In the genomic region with DNA sequence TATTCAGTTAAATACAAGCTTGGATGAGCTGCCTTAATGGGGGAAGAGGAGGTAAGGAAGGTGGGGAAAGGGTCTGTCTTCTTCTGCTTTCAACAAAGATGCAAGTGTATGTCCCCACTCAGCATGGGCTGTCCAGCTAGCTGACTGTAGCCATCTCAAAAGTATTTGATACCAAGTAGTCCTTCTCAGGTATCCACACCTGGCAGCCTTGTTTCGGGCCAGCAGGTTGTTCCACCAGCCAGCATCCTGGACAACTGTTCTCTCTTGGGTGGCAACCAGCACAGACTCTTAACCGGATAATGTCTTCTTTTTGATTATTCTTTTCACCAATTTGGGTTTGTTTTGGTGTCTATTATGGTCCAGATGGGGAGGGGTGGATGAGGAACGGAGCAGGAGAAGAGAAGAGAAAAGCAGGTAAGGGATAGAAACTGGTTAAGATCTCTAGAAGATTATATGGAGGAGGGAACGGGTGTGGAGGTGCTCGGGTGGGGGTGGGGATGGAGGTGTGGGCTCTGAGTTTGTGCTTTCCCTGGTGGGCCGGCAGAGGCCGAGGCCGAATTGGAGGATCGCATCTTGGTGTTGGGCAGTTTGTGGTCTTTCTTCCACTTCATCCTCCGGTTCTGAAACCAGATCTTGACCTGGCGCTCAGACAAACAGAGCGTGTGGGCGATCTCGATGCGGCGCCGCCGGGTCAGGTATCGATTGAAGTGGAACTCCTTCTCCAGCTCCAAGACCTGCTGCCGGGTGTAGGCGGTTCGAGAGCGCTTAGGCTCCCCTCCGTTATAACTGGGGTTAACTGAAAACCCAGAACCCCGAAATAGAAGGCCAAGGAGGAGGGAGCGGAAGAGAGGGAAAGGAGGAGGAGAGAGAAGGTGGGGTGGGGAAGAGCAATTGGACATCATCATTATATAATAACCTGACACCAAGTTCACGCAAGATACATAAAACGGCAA, we compare ENCODE assay signal across 1 cellular context.
TF ChIP-seq lines count a peak whose summit lies in the region.

No MANE protein-coding gene starts in this region.

TF ChIP-seq in HEK293, 187 proteins besides CTCF, POLR2A, EP300 and RAD21 (continued from another document and continues in another):
- TF ChIP-seq, protein P1, sequence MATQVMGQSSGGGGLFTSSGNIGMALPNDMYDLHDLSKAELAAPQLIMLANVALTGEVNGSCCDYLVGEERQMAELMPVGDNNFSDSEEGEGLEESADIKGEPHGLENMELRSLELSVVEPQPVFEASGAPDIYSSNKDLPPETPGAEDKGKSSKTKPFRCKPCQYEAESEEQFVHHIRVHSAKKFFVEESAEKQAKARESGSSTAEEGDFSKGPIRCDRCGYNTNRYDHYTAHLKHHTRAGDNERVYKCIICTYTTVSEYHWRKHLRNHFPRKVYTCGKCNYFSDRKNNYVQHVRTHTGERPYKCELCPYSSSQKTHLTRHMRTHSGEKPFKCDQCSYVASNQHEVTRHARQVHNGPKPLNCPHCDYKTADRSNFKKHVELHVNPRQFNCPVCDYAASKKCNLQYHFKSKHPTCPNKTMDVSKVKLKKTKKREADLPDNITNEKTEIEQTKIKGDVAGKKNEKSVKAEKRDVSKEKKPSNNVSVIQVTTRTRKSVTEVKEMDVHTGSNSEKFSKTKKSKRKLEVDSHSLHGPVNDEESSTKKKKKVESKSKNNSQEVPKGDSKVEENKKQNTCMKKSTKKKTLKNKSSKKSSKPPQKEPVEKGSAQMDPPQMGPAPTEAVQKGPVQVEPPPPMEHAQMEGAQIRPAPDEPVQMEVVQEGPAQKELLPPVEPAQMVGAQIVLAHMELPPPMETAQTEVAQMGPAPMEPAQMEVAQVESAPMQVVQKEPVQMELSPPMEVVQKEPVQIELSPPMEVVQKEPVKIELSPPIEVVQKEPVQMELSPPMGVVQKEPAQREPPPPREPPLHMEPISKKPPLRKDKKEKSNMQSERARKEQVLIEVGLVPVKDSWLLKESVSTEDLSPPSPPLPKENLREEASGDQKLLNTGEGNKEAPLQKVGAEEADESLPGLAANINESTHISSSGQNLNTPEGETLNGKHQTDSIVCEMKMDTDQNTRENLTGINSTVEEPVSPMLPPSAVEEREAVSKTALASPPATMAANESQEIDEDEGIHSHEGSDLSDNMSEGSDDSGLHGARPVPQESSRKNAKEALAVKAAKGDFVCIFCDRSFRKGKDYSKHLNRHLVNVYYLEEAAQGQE (tag by site-specific recombination; IDR thresholded peaks at IDR 0.05): peak; percentile 19; the same call in 1 of the 2 replicates
- TF ChIP-seq, protein P2, sequence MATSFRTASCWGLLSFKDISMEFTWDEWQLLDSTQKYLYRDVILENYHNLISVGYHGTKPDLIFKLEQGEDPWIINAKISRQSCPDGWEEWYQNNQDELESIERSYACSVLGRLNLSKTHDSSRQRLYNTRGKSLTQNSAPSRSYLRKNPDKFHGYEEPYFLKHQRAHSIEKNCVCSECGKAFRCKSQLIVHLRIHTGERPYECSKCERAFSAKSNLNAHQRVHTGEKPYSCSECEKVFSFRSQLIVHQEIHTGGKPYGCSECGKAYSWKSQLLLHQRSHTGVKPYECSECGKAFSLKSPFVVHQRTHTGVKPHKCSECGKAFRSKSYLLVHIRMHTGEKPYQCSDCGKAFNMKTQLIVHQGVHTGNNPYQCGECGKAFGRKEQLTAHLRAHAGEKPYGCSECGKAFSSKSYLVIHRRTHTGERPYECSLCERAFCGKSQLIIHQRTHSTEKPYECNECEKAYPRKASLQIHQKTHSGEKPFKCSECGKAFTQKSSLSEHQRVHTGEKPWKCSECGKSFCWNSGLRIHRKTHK (tag by site-specific recombination; IDR thresholded peaks at IDR 0.05): no peak
- TF ChIP-seq ZNF777 (tag by site-specific recombination; IDR thresholded peaks at IDR 0.05; ENCODE audit: borderline replicate concordance) (no peak), ZNF274 (IDR thresholded peaks at IDR 0.05; ENCODE audit: low read length) (no peak), ZNF274 (tag by site-specific recombination; IDR thresholded peaks at IDR 0.05; ENCODE audit: borderline replicate concordance) (no peak), ZNF292 (tag by site-specific recombination; IDR thresholded peaks at IDR 0.05; ENCODE audit: borderline replicate concordance, low read depth) (no peak), ZBTB1 (tag by site-specific recombination; IDR thresholded peaks at IDR 0.05) (no peak), HIC1 (tag by site-specific recombination; IDR thresholded peaks at IDR 0.05) (no peak), ZNF514 (tag by site-specific recombination; IDR thresholded peaks at IDR 0.05) (no peak), ZNF366 (tag by site-specific recombination; conservative IDR thresholded peaks at IDR 0.05) (peak; percentile 68; the same call in 1 of the 2 replicates), ZNF692 (tag by site-specific recombination; IDR thresholded peaks at IDR 0.05) (no peak), ZNF140 (tag by site-specific recombination; IDR thresholded peaks at IDR 0.05) (no peak), ZNF175 (tag by site-specific recombination; IDR thresholded peaks at IDR 0.05) (no peak), EGR2 (tag by site-specific recombination; IDR thresholded peaks at IDR 0.05; ENCODE audit: low read depth) (peak; percentile 75), ZNF48 (tag by site-specific recombination; IDR thresholded peaks at IDR 0.05) (no peak), ZNF596 (tag by site-specific recombination; IDR thresholded peaks at IDR 0.05) (no peak), ZNF530 (tag by site-specific recombination; IDR thresholded peaks at IDR 0.05; ENCODE audit: low read depth) (0 out of 2 replicates have a peak, but pooled peaks have one; percentile 20), ZNF610 (tag by site-specific recombination; IDR thresholded peaks at IDR 0.05; ENCODE audit: borderline replicate concordance) (no peak), ZSCAN16 (tag by site-specific recombination; IDR thresholded peaks at IDR 0.05) (no peak), ZBTB20 (tag by site-specific recombination; IDR thresholded peaks at IDR 0.05) (no peak; the same call in 1 of the 2 replicates), ZNF133 (tag by site-specific recombination; IDR thresholded peaks at IDR 0.05) (no peak), ZBTB10 (tag by site-specific recombination; IDR thresholded peaks at IDR 0.05) (no peak), ZNF2 (tag by site-specific recombination; IDR thresholded peaks at IDR 0.05) (no peak), KLF1 (tag by site-specific recombination; IDR thresholded peaks at IDR 0.05) (no peak), ZBTB17 (tag by site-specific recombination; IDR thresholded peaks at IDR 0.05) (peak; percentile 43; the same call in 1 of the 2 replicates), ZEB2 (tag by site-specific recombination; IDR thresholded peaks at IDR 0.05) (no peak), ZNF76 (tag by site-specific recombination; IDR thresholded peaks at IDR 0.05; ENCODE audit: borderline replicate concordance, low read depth) (no peak), ZNF121 (tag by site-specific recombination; IDR thresholded peaks at IDR 0.05) (no peak), ATF2 (tag by site-specific recombination; IDR thresholded peaks at IDR 0.05; ENCODE audit: low read depth) (no peak), OSR2 (tag by site-specific recombination; IDR thresholded peaks at IDR 0.05) (no peak), ZXDB (tag by site-specific recombination; IDR thresholded peaks at IDR 0.05) (no peak), ZNF707 (tag by site-specific recombination; IDR thresholded peaks at IDR 0.05) (no peak), ZNF114 (tag by site-specific recombination; IDR thresholded peaks at IDR 0.05) (no peak), HOXA7 (CRISPR knock-in tag; IDR thresholded peaks at IDR 0.05; ENCODE audit: borderline replicate concordance) (no peak), ZNF555 (tag by site-specific recombination; conservative IDR thresholded peaks at IDR 0.05) (no peak), RBAK (tag by site-specific recombination; IDR thresholded peaks at IDR 0.05) (no peak), ZFP41 (tag by site-specific recombination; IDR thresholded peaks at IDR 0.05; ENCODE audit: borderline replicate concordance) (no peak)
- TF ChIP-seq, protein P3, sequence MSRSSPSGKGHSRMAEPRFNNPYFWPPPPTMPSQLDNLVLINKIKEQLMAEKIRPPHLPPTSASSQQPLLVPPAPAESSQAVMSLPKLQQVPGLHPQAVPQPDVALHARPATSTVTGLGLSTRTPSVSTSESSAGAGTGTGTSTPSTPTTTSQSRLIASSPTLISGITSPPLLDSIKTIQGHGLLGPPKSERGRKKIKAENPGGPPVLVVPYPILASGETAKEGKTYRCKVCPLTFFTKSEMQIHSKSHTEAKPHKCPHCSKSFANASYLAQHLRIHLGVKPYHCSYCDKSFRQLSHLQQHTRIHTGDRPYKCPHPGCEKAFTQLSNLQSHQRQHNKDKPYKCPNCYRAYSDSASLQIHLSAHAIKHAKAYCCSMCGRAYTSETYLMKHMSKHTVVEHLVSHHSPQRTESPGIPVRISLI (tag by site-specific recombination; IDR thresholded peaks at IDR 0.05): no peak
- TF ChIP-seq, protein P4, sequence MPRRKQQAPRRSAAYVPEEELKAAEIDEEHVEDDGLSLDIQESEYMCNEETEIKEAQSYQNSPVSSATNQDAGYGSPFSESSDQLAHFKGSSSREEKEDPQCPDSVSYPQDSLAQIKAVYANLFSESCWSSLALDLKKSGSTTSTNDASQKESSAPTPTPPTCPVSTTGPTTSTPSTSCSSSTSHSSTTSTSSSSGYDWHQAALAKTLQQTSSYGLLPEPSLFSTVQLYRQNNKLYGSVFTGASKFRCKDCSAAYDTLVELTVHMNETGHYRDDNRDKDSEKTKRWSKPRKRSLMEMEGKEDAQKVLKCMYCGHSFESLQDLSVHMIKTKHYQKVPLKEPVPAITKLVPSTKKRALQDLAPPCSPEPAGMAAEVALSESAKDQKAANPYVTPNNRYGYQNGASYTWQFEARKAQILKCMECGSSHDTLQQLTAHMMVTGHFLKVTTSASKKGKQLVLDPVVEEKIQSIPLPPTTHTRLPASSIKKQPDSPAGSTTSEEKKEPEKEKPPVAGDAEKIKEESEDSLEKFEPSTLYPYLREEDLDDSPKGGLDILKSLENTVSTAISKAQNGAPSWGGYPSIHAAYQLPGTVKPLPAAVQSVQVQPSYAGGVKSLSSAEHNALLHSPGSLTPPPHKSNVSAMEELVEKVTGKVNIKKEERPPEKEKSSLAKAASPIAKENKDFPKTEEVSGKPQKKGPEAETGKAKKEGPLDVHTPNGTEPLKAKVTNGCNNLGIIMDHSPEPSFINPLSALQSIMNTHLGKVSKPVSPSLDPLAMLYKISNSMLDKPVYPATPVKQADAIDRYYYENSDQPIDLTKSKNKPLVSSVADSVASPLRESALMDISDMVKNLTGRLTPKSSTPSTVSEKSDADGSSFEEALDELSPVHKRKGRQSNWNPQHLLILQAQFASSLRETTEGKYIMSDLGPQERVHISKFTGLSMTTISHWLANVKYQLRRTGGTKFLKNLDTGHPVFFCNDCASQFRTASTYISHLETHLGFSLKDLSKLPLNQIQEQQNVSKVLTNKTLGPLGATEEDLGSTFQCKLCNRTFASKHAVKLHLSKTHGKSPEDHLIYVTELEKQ (tag by site-specific recombination; IDR thresholded peaks at IDR 0.05; ENCODE audit: borderline replicate concordance): no peak
